ENCODE assay signal across 16 cellular contexts in genomic region chr5:52598954-52599353, GRCh38.
DNase-seq lines count a peak whose midpoint lies in the region; TF ChIP-seq lines count a peak whose summit lies in the region.
"Had no signal": no experiment of that assay in that cellular context is flagged by ENCODE, and none has a peak within 500 bp of the region (broad histone marks: within the 10 kb centered on the region; RNA-seq: fewer than 3 reads in every experiment).

No MANE protein-coding gene starts in this region.

- H3K9me3 Mint-ChIP-seq in neural progenitor cell = peaks cover 10% of the 10 kb centered on the region
- H3K9me3 Mint-ChIP-seq: HFFc6 had no signal

- H3K36me3 ChIP-seq in HEK293 (ENCODE audit: control insufficient read depth in 2 of 2, insufficient read depth in 1 of 2, low read length in 2 of 2) (no peaks in the 10 kb centered on the region), endocrine pancreas (ENCODE audit: control insufficient read depth, insufficient read depth, low read length) (no peaks in the 10 kb centered on the region), parathyroid adenoma (ENCODE audit: control insufficient read depth, insufficient read depth, low read length) (no peaks in the 10 kb centered on the region), neural progenitor cell (no peaks in the 10 kb centered on the region)

- no peak overlapping the region for H3K27ac Mint-ChIP-seq in neural progenitor cell
- H3K27ac Mint-ChIP-seq: HFFc6 had no signal

- H3K4me1 Mint-ChIP-seq in neural progenitor cell = peaks cover 3% of the 10 kb centered on the region

- peaks cover 1% of the 10 kb centered on the region for H3K36me3 Mint-ChIP-seq in neural progenitor cell

- H3K4me2 ChIP-seq in parathyroid adenoma (ENCODE audit: low read length) (peak overlapping the region; percentile 27), neural progenitor cell (no peak overlapping the region)

- H3K27me3 ChIP-seq in endocrine pancreas (ENCODE audit: control insufficient read depth, insufficient read depth, low read length) (no peaks in the 10 kb centered on the region), parathyroid adenoma (ENCODE audit: control insufficient read depth, insufficient read depth, low read length) (no peaks in the 10 kb centered on the region), neural progenitor cell (no peaks in the 10 kb centered on the region)

- CTCF ChIA-PET in HEK293 (lab: Yijun Ruan, JAX) = no interaction called here

- H3K27ac ChIP-seq in HEK293 (ENCODE audit: extremely low read depth, low read depth, low read length) (no peak overlapping the region), parathyroid adenoma (no peak overlapping the region), neural progenitor cell (no peak overlapping the region)

- DNase-seq in NCI-H1436 (lab: John Stamatoyannopoulos, UW) = peak; percentile 81
- no peak for DNase-seq in activated naive CD4-positive, alpha-beta T cell treated with Interleukin-2 at 50 U/mL for 16 hours
- DNase-seq in neural progenitor cell (ENCODE audit: low spot score) = no peak
- no peak for DNase-seq in HuH-7 (ENCODE audit: low spot score)
- DNase-seq: ACHN, AML-193, COR-L47, GF-D8, GOT3, HFFc6, KG1, NCI-H1092, NCI-H2081 had no signal

- H2AFZ ChIP-seq in parathyroid adenoma (peak overlapping the region; percentile 45), neural progenitor cell (replicated peaks) (no peak overlapping the region)

- H3K4me1 ChIP-seq in HEK293 (ENCODE audit: control insufficient read depth, insufficient read depth, low read length) (no peaks in the 10 kb centered on the region), endocrine pancreas (ENCODE audit: control insufficient read depth, insufficient read depth, low read length) (peaks cover 6% of the 10 kb centered on the region), parathyroid adenoma (peaks cover 8% of the 10 kb centered on the region), neural progenitor cell (no peaks in the 10 kb centered on the region)

- H3K27me3 Mint-ChIP-seq in neural progenitor cell (ENCODE audit: insufficient read depth, low read depth) = peaks cover 13% of the 10 kb centered on the region

- H3K79me2 ChIP-seq in parathyroid adenoma (no peaks in the 10 kb centered on the region), neural progenitor cell (ENCODE audit: low read depth) (no peaks in the 10 kb centered on the region)

- H4K20me1 ChIP-seq in neural progenitor cell (ENCODE audit: low read depth) = no peaks in the 10 kb centered on the region

- H3K9ac ChIP-seq in endocrine pancreas (ENCODE audit: control insufficient read depth, insufficient read depth, low read length) (no peak overlapping the region), parathyroid adenoma (no peak overlapping the region), neural progenitor cell (no peak overlapping the region)

- H3K4me3 Mint-ChIP-seq in neural progenitor cell = no peak overlapping the region
- H3K4me3 Mint-ChIP-seq: HFFc6 had no signal

- POLR2A ChIA-PET in HEK293 (lab: Yijun Ruan, JAX) = no interaction called here

- H3K9me3 ChIP-seq in HEK293 (ENCODE audit: control insufficient read depth, insufficient read depth, low read depth, low read length) (no peaks in the 10 kb centered on the region), endocrine pancreas (ENCODE audit: control insufficient read depth, low read length) (no peaks in the 10 kb centered on the region), parathyroid adenoma (ENCODE audit: control insufficient read depth, low read length) (no peaks in the 10 kb centered on the region), neural progenitor cell (ENCODE audit: low read depth) (no peaks in the 10 kb centered on the region)

- H3K4me3 ChIP-seq in HEK293 (ENCODE audit: low read depth, low read length) = no peak overlapping the region
- peak overlapping the region; percentile 72 for H3K4me3 ChIP-seq in endocrine pancreas (ENCODE audit: control insufficient read depth, insufficient read depth, low read length)
- H3K4me3 ChIP-seq in parathyroid adenoma (ENCODE audit: low read depth, low read length) = no peak overlapping the region
- H3K4me3 ChIP-seq in neural progenitor cell = no peak overlapping the region

- TF ChIP-seq CTCF in HEK293 (tag by site-specific recombination; IDR thresholded peaks at IDR 0.05) (no peak), parathyroid adenoma (IDR thresholded peaks at IDR 0.05) (no peak), neural progenitor cell (IDR thresholded peaks at IDR 0.05) (no peak)

- H3F3A ChIP-seq in neural progenitor cell (ENCODE audit: low read depth) = no peaks in the 10 kb centered on the region

TF ChIP-seq in HEK293, 187 proteins besides CTCF, POLR2A, EP300 and RAD21:
- peak; percentile 38 for TF ChIP-seq FEZF1 (tag by site-specific recombination; IDR thresholded peaks at IDR 0.05)
- TF ChIP-seq PRDM1 (tag by site-specific recombination; IDR thresholded peaks at IDR 0.05) = no peak
